10 cellular contexts compared by ENCODE assay signal in the genomic region with DNA sequence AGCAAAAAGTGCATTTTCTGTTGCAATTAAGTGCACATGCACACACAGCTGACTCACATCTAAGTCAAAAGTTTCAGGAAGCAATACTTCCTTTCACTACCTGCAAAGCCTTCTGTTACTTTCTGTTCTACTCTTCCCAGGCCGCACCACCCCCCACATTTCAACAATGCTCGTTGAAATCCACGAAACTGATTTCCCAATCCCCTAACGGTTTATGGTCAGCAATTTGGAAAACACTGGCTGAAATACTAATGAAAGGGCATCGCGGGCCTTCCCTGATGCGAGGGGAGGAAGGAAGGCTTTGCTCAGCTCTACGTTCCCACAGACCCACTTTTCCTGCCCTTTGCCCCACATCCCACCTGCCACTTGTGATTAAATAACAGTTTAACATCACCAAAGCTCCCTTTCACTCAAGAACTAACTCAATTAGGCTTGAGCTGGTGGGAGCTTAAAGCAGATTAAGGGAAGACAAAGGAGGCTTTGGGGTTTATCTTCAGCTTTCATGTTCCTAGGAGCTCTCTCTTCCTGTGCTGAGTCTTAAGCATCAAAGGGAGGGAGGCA.
A peak's percentile ranks its signal among the peaks of the same experiment; 100 is the strongest.
DNase-seq lines count a peak whose midpoint lies in the region; ATAC-seq, FAIRE-seq and TF ChIP-seq lines count a peak whose summit lies in the region.
"Had no signal": no experiment of that assay in that cellular context is flagged by ENCODE, and none has a peak within 500 bp of the region (broad histone marks: within the 10 kb centered on the region; RNA-seq: fewer than 3 reads in every experiment).

No MANE protein-coding gene starts in this region.

- TF ChIP-seq EP300 in gastroesophageal sphincter (IDR thresholded peaks at IDR 0.05) = no peak

- WGBS in small intestine, 3 donors = 17 to 26% (median 21%) methylated on average over 8 of the region's 8 CpGs
- WGBS in gastroesophageal sphincter (ENCODE audit: low coverage in 1 of 2), 2 donors = 69 to 72% methylated on average over 3 to 5 of the region's 8 CpGs

- H3K36me3 ChIP-seq in small intestine (ENCODE audit: control insufficient read depth in 2 of 2, insufficient read depth in 2 of 2, low read length in 2 of 2) = no peaks in the 10 kb centered on the region
- H3K36me3 ChIP-seq in gastroesophageal sphincter = no peaks in the 10 kb centered on the region

- H3K27ac ChIP-seq in small intestine (ENCODE audit: low read depth in 1 of 2, low read length in 1 of 2) (peak overlapping the region in 1 of 2 donors; percentile 82), gastroesophageal sphincter (no peak overlapping the region)
- H3K27ac ChIP-seq: C4-2B had no signal

- H3K4me3 ChIP-seq in fibroblast of pulmonary artery (replicated peaks; ENCODE audit: low read depth, low read length) (no peak overlapping the region), small intestine (ENCODE audit: low read depth in 1 of 2, low read length in 2 of 2) (no peak overlapping the region), gastroesophageal sphincter (no peak overlapping the region)

- ATAC-seq in GM18873 (IDR thresholded peaks at IDR 0.05; ENCODE audit: low FRiP score, unreplicated experiment) (no peak), gastroesophageal sphincter (no peak)

- DNase-seq in activated CD4-positive, alpha-beta T cell treated with anti-CD3 and anti-CD28 coated beads for 4 hours = peak; percentile 13 to 18
- DNase-seq in activated CD4-positive, alpha-beta T cell treated with anti-CD3 and anti-CD28 coated beads, Interleukin-2, amount 50 U/mL, for 1 hour = no peak
- DNase-seq in SK-N-DZ (ENCODE audit: low spot score) (peak; percentile 96), fibroblast of pulmonary artery (ENCODE audit: low read depth) (peak; percentile 93), small intestine (peak; percentile 45), NCI-H1930 (lab: John Stamatoyannopoulos, UW) (no peak)

- no peak for FAIRE-seq in small intestine (lab: Jason Lieb, UNC)
- FAIRE-seq: TTC549 had no signal

- TF ChIP-seq CTCF in fibroblast of pulmonary artery (IDR thresholded peaks at IDR 0.05; ENCODE audit: low read length, missing control alignments) (no peak), gastroesophageal sphincter (IDR thresholded peaks at IDR 0.05) (no peak)

- no peaks in the 10 kb centered on the region for H3K9me3 ChIP-seq in small intestine (ENCODE audit: control insufficient read depth, low read depth)
- H3K9me3 ChIP-seq in gastroesophageal sphincter = no peaks in the 10 kb centered on the region

- H3K27me3 ChIP-seq in small intestine (ENCODE audit: control insufficient read depth in 2 of 2, insufficient read depth in 2 of 2, low read length in 2 of 2) (no peaks in the 10 kb centered on the region), gastroesophageal sphincter (no peaks in the 10 kb centered on the region)

- H3K4me1 ChIP-seq in small intestine (ENCODE audit: control insufficient read depth in 2 of 2, insufficient read depth in 1 of 2, low read depth in 1 of 2, low read length in 1 of 2) = peaks cover 0 to 2% of the 10 kb centered on the region in 2 donors
- peaks cover 0 to 20% (median 8%) of the 10 kb centered on the region in 3 donors for H3K4me1 ChIP-seq in gastroesophageal sphincter

- no peak for TF ChIP-seq POLR2A in gastroesophageal sphincter (IDR thresholded peaks at IDR 0.05)

Comparison
In these comparisons a context has a peak if more than half of its experiments do, and no peak if none do; other contexts are left out.
1. DNase-seq: peak in activated CD4-positive, alpha-beta T cell treated with anti-CD3 and anti-CD28 coated beads for 4 hours (2 of 2), SK-N-DZ (single experiment), fibroblast of pulmonary artery (single experiment) and small intestine (single experiment); none in activated CD4-positive, alpha-beta T cell treated with anti-CD3 and anti-CD28 coated beads, Interleukin-2, amount 50 U/mL, for 1 hour (single experiment) and NCI-H1930 (0 of 2).